Comparison of ENCODE assay signal across 20 cellular contexts in the genomic region with DNA sequence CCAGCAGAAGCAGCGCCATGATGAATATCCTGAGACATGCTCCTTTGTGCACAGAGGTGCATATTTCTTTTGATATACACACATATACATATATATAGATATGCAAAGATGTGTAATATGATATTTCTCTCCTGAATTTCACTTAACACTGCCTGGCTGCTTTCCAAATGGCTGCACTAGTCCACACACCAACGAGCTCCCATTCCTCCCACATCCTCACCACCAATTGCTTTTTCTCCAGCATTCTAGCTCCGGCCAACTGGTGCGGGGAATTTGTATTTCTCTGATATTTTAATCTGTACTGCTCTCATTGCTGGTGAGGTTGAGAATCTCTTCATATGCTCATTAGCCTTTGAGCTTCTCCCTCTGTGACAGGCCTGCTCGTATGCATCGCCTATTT.
DNase-seq lines count a peak whose midpoint lies in the region; ATAC-seq and TF ChIP-seq lines count a peak whose summit lies in the region.
"Had no signal": no experiment of that assay in that cellular context is flagged by ENCODE, and none has a peak within 500 bp of the region (broad histone marks: within the 10 kb centered on the region; RNA-seq: fewer than 3 reads in every experiment).

No MANE protein-coding gene starts in this region.

- no peak for TF ChIP-seq POLR2A in IMR-90 (IDR thresholded peaks at IDR 0.05; ENCODE audit: low read depth, low read length)

- no peaks in the 10 kb centered on the region for H3K36me3 ChIP-seq in GM23338 (ENCODE audit: insufficient read depth)
- no peaks in the 10 kb centered on the region for H3K36me3 ChIP-seq in IMR-90 (ENCODE audit: control insufficient read depth, insufficient read depth, low read length)
- no peaks in the 10 kb centered on the region for H3K36me3 ChIP-seq in aorta (ENCODE audit: control insufficient read depth in 1 of 2, insufficient read depth in 2 of 2, low read length in 1 of 2)
- H3K36me3 ChIP-seq in psoas muscle (ENCODE audit: insufficient read depth in 1 of 2, low read depth in 1 of 2), result no peaks in the 10 kb centered on the region
- H3K36me3 ChIP-seq: BE2C had no signal

- no peaks in the 10 kb centered on the region for H3K79me1 ChIP-seq in IMR-90 (ENCODE audit: low read depth in 1 of 2, low read length in 2 of 2)

- POLR2A ChIA-PET in IMR-90 (lab: Charles Lee; ENCODE audit: unreplicated experiment), result no interaction called here

- H4K20me1 ChIP-seq in GM23338 (replicated peaks; ENCODE audit: insufficient read depth) (no peaks in the 10 kb centered on the region), IMR-90 (ENCODE audit: insufficient read depth, low read length) (no peaks in the 10 kb centered on the region)

- H3K9me3 ChIP-seq in IMR-90 (ENCODE audit: control insufficient read depth, insufficient read depth, low read length), result no peaks in the 10 kb centered on the region
- no peaks in the 10 kb centered on the region for H3K9me3 ChIP-seq in aorta (ENCODE audit: control insufficient read depth, low read length)
- H3K9me3 ChIP-seq in psoas muscle, result no peaks in the 10 kb centered on the region
- H3K9me3 ChIP-seq: BE2C had no signal

- TF ChIP-seq CTCF in GM23338 (conservative IDR thresholded peaks at IDR 0.05; ENCODE audit: low read depth in 2 of 2), result no peak
- TF ChIP-seq CTCF in IMR-90 (conservative IDR thresholded peaks at IDR 0.05; ENCODE audit: low read depth, low read length), result no peak
- TF ChIP-seq CTCF in mesothelial cell of epicardium (IDR thresholded peaks at IDR 0.05; ENCODE audit: unreplicated experiment), result no peak
- TF ChIP-seq CTCF in psoas muscle (IDR thresholded peaks at IDR 0.05), result no peak

- no peak overlapping the region for H3K23ac ChIP-seq in IMR-90 (ENCODE audit: low read depth, low read length)

- WGBS in IMR-90 (ENCODE audit: extremely low coverage in 2 of 2, insufficient read length in 1 of 2), 2 experiments, result no CpG with 5 or more reads among the region's 6 CpGs
- WGBS in aorta, 2 donors, result 87% methylated on average over 6 of the region's 6 CpGs
- WGBS in psoas muscle, 3 donors, result 86 to 88% (median 87%) methylated on average over 6 of the region's 6 CpGs

- H3K79me2 ChIP-seq in GM23338 (replicated peaks; ENCODE audit: insufficient read depth), result no peaks in the 10 kb centered on the region

- H3K56ac ChIP-seq in IMR-90 (ENCODE audit: extremely low read depth, insufficient read depth, low read length), result no peak overlapping the region

- H3K27me3 Mint-ChIP-seq in GM23338 (ENCODE audit: insufficient read depth, low read depth, poor library complexity), result peaks cover 11% of the 10 kb centered on the region
- H3K27me3 Mint-ChIP-seq in mesothelial cell of epicardium (ENCODE audit: low read depth), result no peaks in the 10 kb centered on the region

- no peak overlapping the region for H3K18ac ChIP-seq in IMR-90 (ENCODE audit: low read depth, low read length)

- H3K4ac ChIP-seq in IMR-90 (ENCODE audit: low read depth, low read length), result no peak overlapping the region

- peaks cover 9% of the 10 kb centered on the region; the same call in 1 of the 2 replicates for H3K9me2 ChIP-seq in GM23338 (ENCODE audit: insufficient read depth)

- 0 out of 2 replicates have a peak overlapping the region, but pooled peaks have one; percentile 14 for H3K4me2 ChIP-seq in GM23338
- H3K4me2 ChIP-seq in IMR-90 (ENCODE audit: low read depth, low read length), result no peak overlapping the region
- H3K4me2 ChIP-seq: KMS-11 had no signal

- H4K8ac ChIP-seq in IMR-90 (ENCODE audit: low read depth in 2 of 2, low read length in 2 of 2), result no peak overlapping the region

- H3K4me3 Mint-ChIP-seq in GM23338, result no peak overlapping the region
- H3K4me3 Mint-ChIP-seq in mesothelial cell of epicardium, result no peak overlapping the region

- no peak overlapping the region for H2AK5ac ChIP-seq in IMR-90 (ENCODE audit: low read depth, low read length)

- no peak overlapping the region for H2BK15ac ChIP-seq in IMR-90 (ENCODE audit: low read depth, low read length)

- dilution Hi-C loops in IMR-90 (cut with HindIII; ENCODE audit: low sequenced_read_pairs, unreplicated experiment), result no loop called here

- no peak overlapping the region for H3K14ac ChIP-seq in IMR-90 (replicated peaks; ENCODE audit: low read depth, low read length)

- in situ Hi-C loops in IMR-90 (cut with MboI; ENCODE audit: low sequenced_read_pairs), result no loop called here

- no peak overlapping the region for H2BK120ac ChIP-seq in IMR-90 (ENCODE audit: low read depth, low read length)

- no peak overlapping the region for H3K9ac ChIP-seq in IMR-90 (ENCODE audit: low read depth, low read length)
- H3K9ac ChIP-seq: GM23248, KMS-11 had no signal

- no peak overlapping the region for H2BK5ac ChIP-seq in IMR-90 (ENCODE audit: low read depth, low read length, poor library complexity, severe bottlenecking)

- no peaks in the 10 kb centered on the region for H3K9me3 Mint-ChIP-seq in GM23338
- H3K9me3 Mint-ChIP-seq in mesothelial cell of epicardium, result no peaks in the 10 kb centered on the region

- intact Hi-C loops in IMR-90 (cut with micrococcal nuclease), result no loop called here
- intact Hi-C loops in aorta (cut with DNase I), result no loop called here
- intact Hi-C loops in psoas muscle (cut with DNase I), result no loop called here

- BruUV-seq in IMR-90 (replicated peaks; lab: Mats Ljungman, UMichigan), result no TSS peak

- no peak for DNase-seq in GM23338 (ENCODE audit: low spot score)
- DNase-seq in IMR-90, result peak; percentile 45
- peak; percentile 41 for DNase-seq in NCI-H526 treated with DMSO at 0.1 percent for 48 hours (lab: John Stamatoyannopoulos, UW)
- DNase-seq in mesothelial cell of epicardium (ENCODE audit: low spot score in 2 of 2, unreplicated experiment in 2 of 2), result no peak
- no peak for DNase-seq in aorta
- no peak for DNase-seq in psoas muscle
- DNase-seq: BE2C; DMS79 treated with DMSO at 0.1 percent for 48 hours; GM23248; NCI-H1694; NCI-H2081 treated with DMSO at 0.1 percent for 48 hours; NCI-H226; NCI-H524 treated with DMSO at 0.1 percent for 48 hours; NK-92 treated with Interleukin-12 subunit alpha and Interleukin-12 subunit beta, amount 100 ng/mL, for 24 hours had no signal

- H2BK20ac ChIP-seq in IMR-90 (ENCODE audit: low read depth, low read length), result no peak overlapping the region

- no peak for ATAC-seq in GM23338
- no peak for ATAC-seq in IMR-90 (ENCODE audit: low read depth)
- ATAC-seq in aorta (ENCODE audit: low FRiP score), result no peak
- no peak for ATAC-seq in GM21786 (IDR thresholded peaks at IDR 0.05; ENCODE audit: unreplicated experiment)
- ATAC-seq in psoas muscle, result no peak
- ATAC-seq: GM12878, HCT116, Panc1, SK-N-SH treated with all-trans-retinoic acid at 6 μM for 48 hours had no signal

- H3K27ac ChIP-seq in GM23338 (ENCODE audit: low read depth) (no peak overlapping the region), IMR-90 (ENCODE audit: insufficient read depth, low read length) (no peak overlapping the region), aorta (ENCODE audit: low read depth in 1 of 2, low read length in 2 of 2) (no peak overlapping the region), psoas muscle (no peak overlapping the region)
- H3K27ac ChIP-seq: GM23248, KMS-11 had no signal

- H4K5ac ChIP-seq in IMR-90 (ENCODE audit: low read depth, low read length), result no peak overlapping the region

- peaks cover 11% of the 10 kb centered on the region for H3K4me1 Mint-ChIP-seq in GM23338
- peaks cover 46% of the 10 kb centered on the region for H3K4me1 Mint-ChIP-seq in mesothelial cell of epicardium

- CTCF ChIA-PET in IMR-90 (lab: Yijun Ruan, JAX), result no interaction called here

- H2AFZ ChIP-seq in GM23338 (no peak overlapping the region), IMR-90 (replicated peaks; ENCODE audit: low read length, poor library complexity) (no peak overlapping the region)
- H2AFZ ChIP-seq: GM23248 had no signal

- H3K4me3 ChIP-seq in GM23338 (no peak overlapping the region), IMR-90 (ENCODE audit: insufficient read depth, low read depth, low read length) (no peak overlapping the region), aorta (ENCODE audit: low read length in 2 of 2) (no peak overlapping the region), psoas muscle (no peak overlapping the region)
- H3K4me3 ChIP-seq: GM12878, GM23248 had no signal

- no peaks in the 10 kb centered on the region for H3F3A ChIP-seq in GM23338 (replicated peaks; ENCODE audit: low read depth)

- no peak overlapping the region for H2AK9ac ChIP-seq in IMR-90 (replicated peaks; ENCODE audit: low read depth, low read length, poor library complexity)

- H3K4me1 ChIP-seq in GM23338 (ENCODE audit: insufficient read depth), result peaks cover 7% of the 10 kb centered on the region; the same call in 1 of the 2 replicates
- peaks cover 10% of the 10 kb centered on the region; the same call in 1 of the 2 replicates for H3K4me1 ChIP-seq in IMR-90 (ENCODE audit: control insufficient read depth, insufficient read depth, low read length)
- no peaks in the 10 kb centered on the region for H3K4me1 ChIP-seq in aorta (ENCODE audit: control insufficient read depth in 1 of 2, insufficient read depth in 2 of 2, low read length in 2 of 2)
- H3K4me1 ChIP-seq in psoas muscle, result peaks cover 24% of the 10 kb centered on the region
- H3K4me1 ChIP-seq: BE2C had no signal

- H3K27me3 ChIP-seq in GM23338 (ENCODE audit: insufficient read depth) (no peaks in the 10 kb centered on the region), IMR-90 (ENCODE audit: control insufficient read depth, insufficient read depth, low read length) (no peaks in the 10 kb centered on the region), aorta (ENCODE audit: control insufficient read depth in 1 of 2, insufficient read depth in 2 of 2, low read length in 1 of 2) (no peaks in the 10 kb centered on the region), psoas muscle (ENCODE audit: insufficient read depth in 3 of 3, low read length in 2 of 3) (no peaks in the 10 kb centered on the region)
- H3K27me3 ChIP-seq: BE2C had no signal

- no peak overlapping the region for H3K27ac Mint-ChIP-seq in GM23338
- peak overlapping the region; percentile 86 for H3K27ac Mint-ChIP-seq in mesothelial cell of epicardium

- H3K9me1 ChIP-seq in IMR-90 (ENCODE audit: insufficient read depth, low read length), result peaks cover 6% of the 10 kb centered on the region

- H3K36me3 Mint-ChIP-seq in GM23338 (ENCODE audit: low read depth) (no peaks in the 10 kb centered on the region), mesothelial cell of epicardium (no peaks in the 10 kb centered on the region)

- TF ChIP-seq RAD21 in IMR-90 (IDR thresholded peaks at IDR 0.05; ENCODE audit: low read length), result no peak

- H4K91ac ChIP-seq in IMR-90 (ENCODE audit: insufficient read depth, low read depth, low read length), result no peak overlapping the region

TF ChIP-seq in GM23338, 12 proteins besides CTCF, POLR2A, EP300 and RAD21 (continues in another document):
- TF ChIP-seq POLR2AphosphoS5 (IDR thresholded peaks at IDR 0.05; ENCODE audit: low read depth), result no peak

TF ChIP-seq in IMR-90, 13 proteins besides CTCF, POLR2A, EP300 and RAD21 (continues in another document):
- TF ChIP-seq SMC3 (IDR thresholded peaks at IDR 0.05; ENCODE audit: low read depth, low read length) (no peak), CHD1 (IDR thresholded peaks at IDR 0.05; ENCODE audit: low read depth, low read length) (no peak), CEBPB (IDR thresholded peaks at IDR 0.05; ENCODE audit: low read depth, low read length) (no peak), FOS (IDR thresholded peaks at IDR 0.05; ENCODE audit: low read depth, low read length) (no peak), MXI1 (IDR thresholded peaks at IDR 0.05; ENCODE audit: borderline replicate concordance, low read depth, low read length) (no peak)

Comparison
In these comparisons a context has a peak if more than half of its experiments do, and no peak if none do; other contexts are left out.
1. DNase-seq: peak in IMR-90 (single experiment) and NCI-H526 treated with DMSO at 0.1 percent for 48 hours (single experiment); none in GM23338 (single experiment), mesothelial cell of epicardium (0 of 2), aorta (0 of 2) and psoas muscle (0 of 2).